ENCODE assay signal across 8 cellular contexts in genomic region chr7:99112097-99112496, GRCh38. TPM values are rescaled to one million over a fixed set of nuclear protein-coding genes. Genes with fewer than 3 reads are reported as not detected.
DNase-seq lines count a peak whose midpoint lies in the region; ATAC-seq and TF ChIP-seq lines count a peak whose summit lies in the region.

No MANE protein-coding gene starts in this region.

- H3K4me2 ChIP-seq in PC-9 = peak overlapping the region; percentile 43

- ATAC-seq in GM18870 (IDR thresholded peaks at IDR 0.05; ENCODE audit: unreplicated experiment) = peak; percentile 84
- ATAC-seq in HG02798 (IDR thresholded peaks at IDR 0.05; ENCODE audit: poor library complexity, unreplicated experiment) = peak; percentile 71

- H3K4me1 ChIP-seq in PC-9 (replicated peaks; ENCODE audit: insufficient read depth) (peaks cover 72% of the 10 kb centered on the region), prostate gland (replicated peaks) (peaks cover 2% of the 10 kb centered on the region)

- peaks cover 29% of the 10 kb centered on the region for H3K4me1 Mint-ChIP-seq in nephron progenitor cell

- peaks cover 100% of the 10 kb centered on the region for H3K79me2 ChIP-seq in PC-9 (ENCODE audit: low read depth)

- H3K9me3 Mint-ChIP-seq in nephron progenitor cell = peaks cover 49% of the 10 kb centered on the region

- TF ChIP-seq CTCF in PC-9 (conservative IDR thresholded peaks at IDR 0.05) = no peak
- TF ChIP-seq CTCF in nephron progenitor cell (IDR thresholded peaks at IDR 0.05) = no peak
- no peak for TF ChIP-seq CTCF in prostate gland (IDR thresholded peaks at IDR 0.05)

- H3K27me3 Mint-ChIP-seq in nephron progenitor cell (ENCODE audit: low read depth, poor library complexity) = no peaks in the 10 kb centered on the region

- peaks cover 64% of the 10 kb centered on the region for H3K36me3 Mint-ChIP-seq in nephron progenitor cell (ENCODE audit: low read depth)

- peaks cover 46% of the 10 kb centered on the region for H4K20me1 ChIP-seq in PC-9 (ENCODE audit: insufficient read depth)

- intact Hi-C loops in PC-9 (cut with micrococcal nuclease; ENCODE audit: unreplicated experiment) (no loop called here), prostate gland (cut with DNase I) (no loop called here)

- BruUV-seq in PC-9 (replicated peaks; lab: Mats Ljungman, UMichigan) = no TSS peak

- TF ChIP-seq POLR2A in prostate gland (IDR thresholded peaks at IDR 0.05) = no peak

- peak overlapping the region; percentile 73 for H3K27ac Mint-ChIP-seq in nephron progenitor cell

- DNase-seq in PC-9 (peak; percentile 41 to 79), nephron progenitor cell (no peak), occipital lobe (lab: John Stamatoyannopoulos, UW) (no peak), prostate gland (ENCODE audit: low spot score) (no peak), cerebellar nuclear complex (lab: John Stamatoyannopoulos, UW) (no peak), KG1 (lab: John Stamatoyannopoulos, UW) (no peak)

- peaks cover 8% of the 10 kb centered on the region; the same call in 1 of the 2 replicates for H3K36me3 ChIP-seq in PC-9 (ENCODE audit: low read depth)
- H3K36me3 ChIP-seq in prostate gland = no peaks in the 10 kb centered on the region

- 0 out of 2 replicates have a peak overlapping the region, but pooled peaks have one; percentile 5 for H3K4me3 ChIP-seq in PC-9
- H3K4me3 ChIP-seq in prostate gland = no peak overlapping the region

- H3K9me3 ChIP-seq in PC-9 (ENCODE audit: insufficient read depth, low read depth) (0 out of 2 replicates have a peak, but pooled peaks cover under 1% of the 10 kb centered on the region), prostate gland (no peaks in the 10 kb centered on the region)

- H3F3A ChIP-seq in PC-9 (ENCODE audit: insufficient read depth, low read depth) = peaks cover 78% of the 10 kb centered on the region

- POLR2A ChIA-PET in PC-9 (lab: Charles Lee; ENCODE audit: unreplicated experiment) = interaction anchor here (0.6 to 0.9 kb wide), 3 partner anchors 10 to 14 kb away, joined by 3 to 4 read pairs (median 3); no protein-coding TSS in a partner anchor

- H3K27me3 ChIP-seq in PC-9 (ENCODE audit: insufficient read depth, low read depth) (no peaks in the 10 kb centered on the region), prostate gland (replicated peaks; ENCODE audit: insufficient read depth) (no peaks in the 10 kb centered on the region)

- H3K9me2 ChIP-seq in PC-9 (ENCODE audit: insufficient read depth) = no peaks in the 10 kb centered on the region

- no peak overlapping the region for H3K4me3 Mint-ChIP-seq in nephron progenitor cell

- H3K27ac ChIP-seq in PC-9 = peak overlapping the region; percentile 76
- no peak overlapping the region for H3K27ac ChIP-seq in prostate gland

- 57% methylated on average over 2 of the region's 2 CpGs for WGBS in prostate gland

- H2AFZ ChIP-seq in PC-9 = no peak overlapping the region

- CTCF ChIA-PET in PC-9 (lab: Charles Lee) = interaction anchor here (0.6 to 1.1 kb wide), 2 partner anchors 9 to 12 kb away, joined by 4 to 8 read pairs; no protein-coding TSS in a partner anchor

RNA-seq across cellular contexts. Expression of gene SMURF1, which starts 31.8 kb away (rescaled TPM):
- total RNA-seq in PC-9 (2021) = 53.2 and 63.9 TPM in 2 replicates
- 24.6 TPM for total RNA-seq in occipital lobe
- total RNA-seq in prostate gland = 10 to 100 TPM; 15.4 to 25.1 TPM

Comparison
In these comparisons a context has a peak if more than half of its experiments do, and no peak if none do; other contexts are left out.
1. DNase-seq: peak in PC-9 (2 of 2); none in nephron progenitor cell (single experiment), occipital lobe (single experiment), prostate gland (single experiment), cerebellar nuclear complex (0 of 2) and KG1 (single experiment).